ENCODE assay signal across 1 cellular context in genomic region chr5:95928724-95929253, GRCh38.
TF ChIP-seq lines count a peak whose summit lies in the region.

No MANE protein-coding gene starts in this region.

TF ChIP-seq in GM23338, 12 proteins besides CTCF, POLR2A, EP300 and RAD21 (continued from another document):
- TF ChIP-seq ZNF462 (CRISPR knock-in tag; IDR thresholded peaks at IDR 0.05) (no peak), ETS1 (IDR thresholded peaks at IDR 0.05) (no peak)
